1 cellular context compared by ENCODE assay signal in the genomic region with DNA sequence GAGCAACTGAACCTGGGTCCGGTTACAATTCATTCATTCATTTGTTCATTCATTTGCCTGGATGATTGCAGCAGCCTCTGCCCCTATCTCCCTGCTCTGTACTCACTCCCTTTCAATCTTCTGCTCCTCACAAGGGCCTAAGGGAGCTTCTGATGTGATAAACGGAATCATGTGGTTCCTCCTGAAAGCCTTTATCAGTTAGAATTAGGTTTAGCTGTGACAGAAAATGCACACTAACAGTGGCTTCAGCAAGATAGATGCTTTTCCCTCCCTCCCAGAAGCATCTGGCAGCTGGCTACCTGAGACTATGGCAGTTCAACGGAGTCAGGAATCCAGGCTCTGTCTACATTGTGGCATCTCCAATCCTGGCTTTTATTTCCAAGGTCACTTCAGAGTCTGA.
TF ChIP-seq lines count a peak whose summit lies in the region.

No MANE protein-coding gene starts in this region.

TF ChIP-seq in IMR-90, 13 proteins besides CTCF, POLR2A, EP300 and RAD21 (continued from another document):
- TF ChIP-seq, protein P1, sequence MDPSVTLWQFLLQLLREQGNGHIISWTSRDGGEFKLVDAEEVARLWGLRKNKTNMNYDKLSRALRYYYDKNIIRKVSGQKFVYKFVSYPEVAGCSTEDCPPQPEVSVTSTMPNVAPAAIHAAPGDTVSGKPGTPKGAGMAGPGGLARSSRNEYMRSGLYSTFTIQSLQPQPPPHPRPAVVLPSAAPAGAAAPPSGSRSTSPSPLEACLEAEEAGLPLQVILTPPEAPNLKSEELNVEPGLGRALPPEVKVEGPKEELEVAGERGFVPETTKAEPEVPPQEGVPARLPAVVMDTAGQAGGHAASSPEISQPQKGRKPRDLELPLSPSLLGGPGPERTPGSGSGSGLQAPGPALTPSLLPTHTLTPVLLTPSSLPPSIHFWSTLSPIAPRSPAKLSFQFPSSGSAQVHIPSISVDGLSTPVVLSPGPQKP (IDR thresholded peaks at IDR 0.05; ENCODE audit: borderline replicate concordance, low read depth, low read length): no peak
- no peak for TF ChIP-seq NFE2L2 (IDR thresholded peaks at IDR 0.05; ENCODE audit: low read depth, low read length)
- TF ChIP-seq RCOR1 (IDR thresholded peaks at IDR 0.05; ENCODE audit: insufficient replicate concordance, low read length): no peak
- TF ChIP-seq BHLHE40 (IDR thresholded peaks at IDR 0.05; ENCODE audit: low read depth, low read length): no peak
- no peak for TF ChIP-seq MAZ (IDR thresholded peaks at IDR 0.05; ENCODE audit: borderline replicate concordance, low read depth, low read length)
